Comparison of ENCODE assay signal across 8 cellular contexts in the genomic region with DNA sequence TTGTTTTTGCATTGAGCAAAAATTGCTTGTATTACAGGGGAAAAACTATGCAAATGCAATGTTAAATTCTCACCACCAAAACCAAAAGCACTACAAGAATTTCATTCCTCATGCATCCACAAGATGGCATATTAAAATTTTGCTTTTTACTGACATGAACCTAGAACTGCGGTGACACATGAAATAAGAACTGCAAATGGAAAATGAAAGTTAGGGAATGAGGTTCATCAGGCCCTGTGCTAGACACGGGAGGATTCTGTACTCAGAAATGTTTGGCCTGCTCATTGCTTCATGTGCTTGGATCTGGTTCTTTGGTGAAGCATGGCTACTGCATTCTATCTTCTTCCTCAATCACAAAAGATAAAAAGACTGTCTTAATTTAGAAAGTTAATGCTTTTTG. TPM values are rescaled to one million over a fixed set of nuclear protein-coding genes. Genes with fewer than 3 reads are reported as not detected.
DNase-seq lines count a peak whose midpoint lies in the region; ATAC-seq, FAIRE-seq and TF ChIP-seq lines count a peak whose summit lies in the region.

No MANE protein-coding gene starts in this region.

- ATAC-seq in GM18517 (IDR thresholded peaks at IDR 0.05; ENCODE audit: unreplicated experiment) (peak; percentile 91), HG02885 (IDR thresholded peaks at IDR 0.05; ENCODE audit: poor library complexity, unreplicated experiment) (peak; percentile 86)

- TF ChIP-seq CTCF in right atrium auricular region (IDR thresholded peaks at IDR 0.05), result peak; percentile 42 to 72

- no peaks in the 10 kb centered on the region for H3K27me3 ChIP-seq in CD4-positive, alpha-beta memory T cell (ENCODE audit: insufficient read depth, low read length)
- no peaks in the 10 kb centered on the region for H3K27me3 ChIP-seq in adipocyte (replicated peaks; ENCODE audit: control insufficient read depth, insufficient read depth, low read length)
- no peaks in the 10 kb centered on the region for H3K27me3 ChIP-seq in right atrium auricular region
- no peaks in the 10 kb centered on the region for H3K27me3 ChIP-seq in small intestine (ENCODE audit: control insufficient read depth in 2 of 2, insufficient read depth in 2 of 2, low read length in 2 of 2)

- 0 to 1% (median 1%) methylated on average over 2 of the region's 2 CpGs for WGBS in small intestine, 3 donors

- no peak overlapping the region for H3K4me3 ChIP-seq in CD4-positive, alpha-beta memory T cell (ENCODE audit: low read length in 2 of 2)
- H3K4me3 ChIP-seq in adipocyte (ENCODE audit: low read length), result peak overlapping the region; percentile 51
- H3K4me3 ChIP-seq in right atrium auricular region, result no peak overlapping the region
- no peak overlapping the region for H3K4me3 ChIP-seq in small intestine (ENCODE audit: low read depth in 1 of 2, low read length in 2 of 2)

- peaks cover 10 to 18% (median 12%) of the 10 kb centered on the region in 4 donors for H3K4me1 Mint-ChIP-seq in CD4-positive, alpha-beta memory T cell

- no peaks in the 10 kb centered on the region for H3K9me3 Mint-ChIP-seq in CD4-positive, alpha-beta memory T cell

- peak overlapping the region; percentile 72 to 93 (median 89) for H3K27ac Mint-ChIP-seq in CD4-positive, alpha-beta memory T cell

- H3K27ac ChIP-seq in CD4-positive, alpha-beta memory T cell (ENCODE audit: low read depth, low read length), result peak overlapping the region; percentile 33
- peak overlapping the region in 1 of 2 donors; percentile 30 for H3K27ac ChIP-seq in right atrium auricular region
- peak overlapping the region; percentile 14 to 50 for H3K27ac ChIP-seq in small intestine (ENCODE audit: low read depth in 1 of 2, low read length in 1 of 2)

- CTCF ChIA-PET in CD4-positive, alpha-beta memory T cell (lab: Charles Lee; ENCODE audit: partially characterized antibody), result interaction anchor here (1.0 to 2.6 kb wide), 5 partner anchors 8 to 301 kb away, joined by 3 to 17 read pairs (median 8); no protein-coding TSS in a partner anchor

- peak; percentile 92 for FAIRE-seq in small intestine (lab: Jason Lieb, UNC)

- peak overlapping the region; percentile 79 for H3K9ac ChIP-seq in adipocyte (ENCODE audit: low read length)

- H3K9me3 ChIP-seq in CD4-positive, alpha-beta memory T cell (ENCODE audit: control insufficient read depth in 1 of 2, low read length in 2 of 2), result no peaks in the 10 kb centered on the region
- H3K9me3 ChIP-seq in adipocyte (ENCODE audit: control insufficient read depth, low read length) (no peaks in the 10 kb centered on the region), right atrium auricular region (no peaks in the 10 kb centered on the region), small intestine (ENCODE audit: control insufficient read depth, low read depth) (no peaks in the 10 kb centered on the region)

- no peaks in the 10 kb centered on the region for H3K36me3 ChIP-seq in CD4-positive, alpha-beta memory T cell (ENCODE audit: insufficient read depth, low read length)
- H3K36me3 ChIP-seq in adipocyte (ENCODE audit: control insufficient read depth, insufficient read depth, low read length, severe bottlenecking), result no peaks in the 10 kb centered on the region
- no peaks in the 10 kb centered on the region for H3K36me3 ChIP-seq in right atrium auricular region
- H3K36me3 ChIP-seq in small intestine (ENCODE audit: control insufficient read depth in 2 of 2, insufficient read depth in 2 of 2, low read length in 2 of 2), result no peaks in the 10 kb centered on the region

- POLR2A ChIA-PET in CD4-positive, alpha-beta memory T cell (lab: Charles Lee; ENCODE audit: partially characterized antibody), result interaction anchor here (0.7 kb wide), 1 partner anchor 9 kb away, joined by 3 read pairs; the partner anchor contains the start of gene RFK

- no peaks in the 10 kb centered on the region for H3K27me3 Mint-ChIP-seq in CD4-positive, alpha-beta memory T cell

- peak overlapping the region; percentile 37 to 79 (median 76) for H3K4me3 Mint-ChIP-seq in CD4-positive, alpha-beta memory T cell

- peak; percentile 43 to 67 (median 60) for DNase-seq in CD4-positive, alpha-beta memory T cell
- DNase-seq in NCI-H2081 treated with DMSO at 0.1 percent for 48 hours (lab: John Stamatoyannopoulos, UW) (peak; percentile 16), adipocyte (ENCODE audit: low read depth) (peak; percentile 92), right atrium auricular region (ENCODE audit: low spot score) (no peak), small intestine (peak; percentile 82), NCI-H1105 (lab: John Stamatoyannopoulos, UW) (no peak)

- intact Hi-C loops in CD4-positive, alpha-beta memory T cell (cut with micrococcal nuclease), result loop anchor here (1.0 kb wide), 3 partner anchors 9 to 301 kb away; partner anchors contain the start of gene RFK

- no peaks in the 10 kb centered on the region for H3K36me3 Mint-ChIP-seq in CD4-positive, alpha-beta memory T cell

- peaks cover 7% of the 10 kb centered on the region for H3K4me1 ChIP-seq in CD4-positive, alpha-beta memory T cell (ENCODE audit: insufficient read depth, low read length)
- H3K4me1 ChIP-seq in adipocyte (ENCODE audit: control insufficient read depth, insufficient read depth, low read length), result peaks cover 7% of the 10 kb centered on the region
- H3K4me1 ChIP-seq in right atrium auricular region, result peaks cover 0 to 6% of the 10 kb centered on the region in 2 donors
- H3K4me1 ChIP-seq in small intestine (ENCODE audit: control insufficient read depth in 2 of 2, insufficient read depth in 1 of 2, low read depth in 1 of 2, low read length in 1 of 2), result no peaks in the 10 kb centered on the region

RNA-seq across cellular contexts. Expression of gene RFK, which starts 9.1 kb away (rescaled TPM):
- 10 to 100 TPM; 13.5 to 16.8 TPM for total RNA-seq in CD4-positive, alpha-beta memory T cell
- 10 to 100 TPM; 28.4 to 42.9 TPM for polyA plus RNA-seq in CD4-positive, alpha-beta memory T cell
- 10 to 100 TPM; 23.7 to 32.0 TPM for total RNA-seq in right atrium auricular region
- 10 to 100 TPM; 28.3 to 67.3 (median 48.3) TPM for polyA plus RNA-seq in small intestine

RNA-seq across cellular contexts. Expression of gene GCNT1, which starts 55.6 kb away (rescaled TPM):
- 1 to 10 TPM; 3.4 to 5.8 TPM for total RNA-seq in CD4-positive, alpha-beta memory T cell
- 1 to 10 TPM; 9.2 to 9.3 TPM for polyA plus RNA-seq in CD4-positive, alpha-beta memory T cell
- 1 to 10 TPM; 1.3 to 6.4 TPM for total RNA-seq in right atrium auricular region
- polyA plus RNA-seq in small intestine, result 10 to 100 TPM in 2 of 3 donors, 1 to 10 TPM in 1; 7.0 to 43.2 (median 19.7) TPM

Comparison
In these comparisons a context has a peak if more than half of its experiments do, and no peak if none do; other contexts are left out.
1. DNase-seq: peak in CD4-positive, alpha-beta memory T cell (5 of 5), NCI-H2081 treated with DMSO at 0.1 percent for 48 hours (single experiment), adipocyte (single experiment) and small intestine (single experiment); none in right atrium auricular region (single experiment) and NCI-H1105 (single experiment).